ENCODE assay signal across 8 cellular contexts in the genomic region with DNA sequence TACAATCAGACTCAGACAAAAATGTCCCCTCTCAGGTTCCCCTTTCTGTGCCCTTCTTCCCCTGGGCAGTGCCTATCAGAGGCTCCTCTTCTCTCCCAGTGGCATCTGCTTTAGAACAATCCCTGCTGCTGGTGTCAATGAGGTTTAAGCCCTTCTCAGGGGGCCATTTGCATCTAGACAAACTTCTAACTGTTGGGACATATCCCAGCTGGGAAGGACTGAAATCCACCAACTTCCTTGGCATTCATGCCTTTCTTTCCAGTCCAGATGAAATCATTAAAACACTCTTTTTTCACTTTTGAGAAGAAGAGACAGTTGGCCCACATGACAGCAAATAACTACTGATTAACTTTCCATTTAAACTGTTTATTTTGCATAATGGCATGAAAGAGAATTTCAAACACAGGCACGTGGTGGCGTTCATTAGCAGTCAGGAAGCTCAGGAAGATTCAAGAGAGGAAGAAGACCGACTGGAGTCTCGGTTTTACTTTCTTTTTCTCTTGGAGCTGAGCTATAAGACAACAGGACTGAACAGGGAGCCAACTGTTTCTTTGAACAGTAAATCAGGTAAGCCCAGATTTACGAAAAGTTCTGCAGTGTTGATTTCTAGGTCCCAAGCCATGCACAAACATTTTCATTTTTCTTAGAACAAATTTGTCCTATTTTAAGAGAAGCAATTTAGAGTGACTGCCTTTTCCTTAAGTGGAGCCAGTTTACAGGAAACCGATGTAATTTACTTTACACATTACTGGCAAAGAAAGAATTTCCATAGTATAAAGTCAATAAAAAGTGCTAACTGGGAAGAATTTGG. TPM values are rescaled to one million over a fixed set of nuclear protein-coding genes. Genes with fewer than 3 reads are reported as not detected.
A peak's percentile ranks its signal among the peaks of the same experiment; 100 is the strongest.
DNase-seq lines count a peak whose midpoint lies in the region; ATAC-seq and TF ChIP-seq lines count a peak whose summit lies in the region.

Gene GIMAP2, plus strand, starts transcription at position 488 of the 811 bp plus-strand sequence. CDS start 1,354 bp downstream, outside the sequence.

- POLR2A ChIA-PET in activated CD4-positive, alpha-beta T cell treated with anti-CD3 and anti-CD28 coated beads, Interleukin-2, amount 10 ng/mL, durations not matched to agents 7 days and 5 days (lab: Charles Lee) = interaction anchor here (0.6 to 2.2 kb wide), 9 partner anchors 9 to 245 kb away, joined by 3 to 8 read pairs (median 3); partner anchors contain the start of genes GIMAP1 and GIMAP8

- H3K27me3 Mint-ChIP-seq in activated CD4-positive, alpha-beta T cell treated with anti-CD3 and anti-CD28 coated beads, Interleukin-2, amount 10 ng/mL, durations not matched to agents 7 days and 5 days = no peaks in the 10 kb centered on the region

- H3K4me3 ChIP-seq in gastrocnemius medialis = peak within 1 kb of the TSS; percentile 25 to 48 (median 44)

- H3K36me3 ChIP-seq in gastrocnemius medialis = no peaks in the 10 kb centered on the region

- TF ChIP-seq CTCF in gastrocnemius medialis (IDR thresholded peaks at IDR 0.05 in 4 of 5, conservative IDR thresholded peaks at IDR 0.05 in 1 of 5) = no peak

- ATAC-seq in GM19468 (IDR thresholded peaks at IDR 0.05; ENCODE audit: extremely low read depth, unreplicated experiment) (peak; percentile 97), HG03565 (IDR thresholded peaks at IDR 0.05; ENCODE audit: unreplicated experiment) (peak; percentile 77), gastrocnemius medialis (no peak)

- peak within 1 kb of the TSS; percentile 98 for H3K27ac Mint-ChIP-seq in activated CD4-positive, alpha-beta T cell treated with anti-CD3 and anti-CD28 coated beads, Interleukin-2, amount 10 ng/mL, durations not matched to agents 7 days and 5 days

- no peaks in the 10 kb centered on the region for H3K9me3 ChIP-seq in gastrocnemius medialis

- peak within 1 kb of the TSS; percentile 64 to 76 (median 68) for H3K27ac ChIP-seq in gastrocnemius medialis

- DNase-seq in GF-D8 (lab: John Stamatoyannopoulos, UW) = peak; percentile 73
- DNase-seq in activated CD4-positive, alpha-beta T cell treated with anti-CD3 and anti-CD28 coated beads, Interleukin-2, amount 10 ng/mL, durations not matched to agents 7 days and 5 days = peak; percentile 64
- peak; percentile 33 for DNase-seq in glomerular endothelial cell (ENCODE audit: extremely low read depth, low read depth, low spot score)
- DNase-seq in gastrocnemius medialis = no peak
- DNase-seq in COR-L47 (lab: John Stamatoyannopoulos, UW) = no peak
- DNase-seq in dedifferentiated amniotic fluid mesenchymal stem cell (ENCODE audit: extremely low spot score) = no peak

- in situ Hi-C loops in gastrocnemius medialis (cut with MboI; ENCODE audit: low sequenced_read_pairs in 4 of 4) = no loop called here

- H3K4me1 ChIP-seq in gastrocnemius medialis = peaks cover 0 to 6% of the 10 kb centered on the region in 2 donors

- peaks cover 86% of the 10 kb centered on the region for H3K36me3 Mint-ChIP-seq in activated CD4-positive, alpha-beta T cell treated with anti-CD3 and anti-CD28 coated beads, Interleukin-2, amount 10 ng/mL, durations not matched to agents 7 days and 5 days (ENCODE audit: low read depth)

- CTCF ChIA-PET in activated CD4-positive, alpha-beta T cell treated with anti-CD3 and anti-CD28 coated beads, Interleukin-2, amount 10 ng/mL, durations not matched to agents 7 days and 5 days (lab: Charles Lee) = interaction anchor here (1.0 to 1.6 kb wide), 6 partner anchors 24 to 236 kb away, joined by 3 to 5 read pairs (median 4); partner anchors contain the start of genes GIMAP1 and GIMAP4

- H3K4me1 Mint-ChIP-seq in activated CD4-positive, alpha-beta T cell treated with anti-CD3 and anti-CD28 coated beads, Interleukin-2, amount 10 ng/mL, durations not matched to agents 7 days and 5 days = peaks cover 78% of the 10 kb centered on the region

- H3K9me3 Mint-ChIP-seq in activated CD4-positive, alpha-beta T cell treated with anti-CD3 and anti-CD28 coated beads, Interleukin-2, amount 10 ng/mL, durations not matched to agents 7 days and 5 days = peaks cover 43% of the 10 kb centered on the region

- intact Hi-C loops in gastrocnemius medialis (cut with DNase I; ENCODE audit: low total_unique reads) = no loop called here

- H3K27me3 ChIP-seq in gastrocnemius medialis = no peaks in the 10 kb centered on the region

- peak within 1 kb of the TSS; percentile 95 for H3K4me3 Mint-ChIP-seq in activated CD4-positive, alpha-beta T cell treated with anti-CD3 and anti-CD28 coated beads, Interleukin-2, amount 10 ng/mL, durations not matched to agents 7 days and 5 days

- no peak for TF ChIP-seq POLR2A in gastrocnemius medialis (IDR thresholded peaks at IDR 0.05)

RNA-seq across cellular contexts. Expression of gene GIMAP2, which starts in this region (rescaled TPM):
- total RNA-seq in activated CD4-positive, alpha-beta T cell treated with anti-CD3 and anti-CD28 coated beads, Interleukin-2, amount 10 ng/mL, durations not matched to agents 7 days and 5 days = 100 to 1,000 TPM in 1 of 2 experiments, 10 to 100 TPM in 1; 97.7 to 102 TPM
- total RNA-seq in glomerular endothelial cell = 31.6 and 33.6 TPM in 2 replicates
- 1 to 10 TPM; 2.2 to 6.7 (median 3.2) TPM for total RNA-seq in gastrocnemius medialis

Comparison
In these comparisons a context has a peak if more than half of its experiments do, and no peak if none do; other contexts are left out.
1. DNase-seq: peak in GF-D8 (single experiment), activated CD4-positive, alpha-beta T cell treated with anti-CD3 and anti-CD28 coated beads, Interleukin-2, amount 10 ng/mL, durations not matched to agents 7 days and 5 days (single experiment) and glomerular endothelial cell (single experiment); none in gastrocnemius medialis (0 of 2), COR-L47 (single experiment) and dedifferentiated amniotic fluid mesenchymal stem cell (single experiment).
2. ATAC-seq: peak in GM19468 (single experiment) and HG03565 (single experiment); none in gastrocnemius medialis (0 of 2).